ENCODE assay signal across 30 cellular contexts in genomic region chr3:80734483-80734882, GRCh38.
DNase-seq lines count a peak whose midpoint lies in the region; ATAC-seq, FAIRE-seq and TF ChIP-seq lines count a peak whose summit lies in the region.
"Had no signal": no experiment of that assay in that cellular context is flagged by ENCODE, and none has a peak within 500 bp of the region (broad histone marks: within the 10 kb centered on the region; RNA-seq: fewer than 3 reads in every experiment).

No MANE protein-coding gene starts in this region.

- no peaks in the 10 kb centered on the region for H3K27me3 Mint-ChIP-seq in mesothelial cell of epicardium (ENCODE audit: low read depth)
- H3K27me3 Mint-ChIP-seq: activated CD8-positive, alpha-beta memory T cell treated with anti-CD3 and anti-CD28 coated beads, Interleukin-2, amount 10 ng/mL, durations not matched to agents 7 days and 5 days; naive B cell had no signal

- in situ Hi-C loops in brain microvascular endothelial cell (cut with HindIII; ENCODE audit: low pct_ligation_motif_present, low sequenced_read_pairs), result no loop called here

- H3K27ac Mint-ChIP-seq in mesothelial cell of epicardium, result peak overlapping the region; percentile 78
- H3K27ac Mint-ChIP-seq: activated CD8-positive, alpha-beta memory T cell treated with anti-CD3 and anti-CD28 coated beads, Interleukin-2, amount 10 ng/mL, durations not matched to agents 7 days and 5 days; activated naive CD4-positive, alpha-beta T cell treated with anti-CD3 and anti-CD28 coated beads for 36 hours; naive B cell; stimulated activated effector memory CD8-positive, alpha-beta T cell treated with anti-CD3 and anti-CD28 coated beads, Interleukin-12 subunit alpha, Interleukin-12 subunit beta, amount 100 ng/mL, for 72 hours had no signal

- H3K4me1 ChIP-seq in small intestine (ENCODE audit: control insufficient read depth in 2 of 2, insufficient read depth in 1 of 2, low read depth in 1 of 2, low read length in 1 of 2), result peaks cover 0 to 4% of the 10 kb centered on the region in 2 donors
- no peaks in the 10 kb centered on the region for H3K4me1 ChIP-seq in MM.1S (ENCODE audit: low read length)
- H3K4me1 ChIP-seq: esophagus muscularis mucosa, uterus had no signal

- no peak overlapping the region for H3K9ac ChIP-seq in MM.1S (ENCODE audit: low read length)
- H3K9ac ChIP-seq: GM23248 had no signal

- H3K9me3 ChIP-seq in small intestine (ENCODE audit: control insufficient read depth, low read depth), result no peaks in the 10 kb centered on the region
- no peaks in the 10 kb centered on the region for H3K9me3 ChIP-seq in MM.1S (replicated peaks; ENCODE audit: insufficient read depth, low read length)
- H3K9me3 ChIP-seq: esophagus muscularis mucosa, ovary, uterus had no signal

- ATAC-seq in GM21528 (IDR thresholded peaks at IDR 0.05; ENCODE audit: low FRiP score, unreplicated experiment), result no peak
- no peak for ATAC-seq in HG03175 (IDR thresholded peaks at IDR 0.05; ENCODE audit: unreplicated experiment)
- ATAC-seq: activated CD8-positive, alpha-beta memory T cell treated with anti-CD3 and anti-CD28 coated beads, Interleukin-2, amount 10 ng/mL, durations not matched to agents 7 days and 5 days; stimulated activated effector memory CD8-positive, alpha-beta T cell treated with anti-CD3 and anti-CD28 coated beads, Interleukin-12 subunit alpha, Interleukin-12 subunit beta, amount 100 ng/mL, for 72 hours had no signal

- no peak overlapping the region for H3K4me3 ChIP-seq in brain microvascular endothelial cell (ENCODE audit: low read depth, low read length)
- no peak overlapping the region for H3K4me3 ChIP-seq in small intestine (ENCODE audit: low read depth in 1 of 2, low read length in 2 of 2)
- no peak overlapping the region for H3K4me3 ChIP-seq in MM.1S (ENCODE audit: low read length)
- H3K4me3 ChIP-seq: esophagus muscularis mucosa, GM23248, ovary, uterus had no signal

- H3K27ac ChIP-seq in brain microvascular endothelial cell (peak overlapping the region; percentile 15), small intestine (ENCODE audit: low read depth in 1 of 2, low read length in 1 of 2) (peak overlapping the region; percentile 33 to 38), MM.1S (ENCODE audit: low read length) (no peak overlapping the region)
- H3K27ac ChIP-seq: esophagus muscularis mucosa, GM23248, HL-60, ovary, uterus, WERI-Rb-1 had no signal

- FAIRE-seq in small intestine (lab: Jason Lieb, UNC), result no peak
- FAIRE-seq: bronchial epithelial cell had no signal

- no peaks in the 10 kb centered on the region for H3F3A ChIP-seq in MM.1S (ENCODE audit: insufficient read depth, low read length)

- H3K36me3 ChIP-seq in brain microvascular endothelial cell (replicated peaks) (no peaks in the 10 kb centered on the region), small intestine (ENCODE audit: control insufficient read depth in 2 of 2, insufficient read depth in 2 of 2, low read length in 2 of 2) (no peaks in the 10 kb centered on the region), MM.1S (replicated peaks; ENCODE audit: insufficient read depth, low read length) (no peaks in the 10 kb centered on the region)
- H3K36me3 ChIP-seq: esophagus muscularis mucosa, ovary, uterus, WERI-Rb-1 had no signal

- peaks cover 14% of the 10 kb centered on the region for H3K9me3 Mint-ChIP-seq in mesothelial cell of epicardium

- no peaks in the 10 kb centered on the region for H3K9me2 ChIP-seq in MM.1S (replicated peaks; ENCODE audit: insufficient read depth, low read length)

- 24 to 58% (median 50%) methylated on average over 1 of the region's 1 CpG for WGBS in small intestine, 3 donors

- H3K4me3 Mint-ChIP-seq in mesothelial cell of epicardium, result no peak overlapping the region
- H3K4me3 Mint-ChIP-seq: activated CD8-positive, alpha-beta memory T cell treated with anti-CD3 and anti-CD28 coated beads, Interleukin-2, amount 10 ng/mL, durations not matched to agents 7 days and 5 days; activated naive CD4-positive, alpha-beta T cell treated with anti-CD3 and anti-CD28 coated beads for 36 hours; naive B cell; stimulated activated effector memory CD8-positive, alpha-beta T cell treated with anti-CD3 and anti-CD28 coated beads, Interleukin-12 subunit alpha, Interleukin-12 subunit beta, amount 100 ng/mL, for 72 hours had no signal

- TF ChIP-seq CTCF in brain microvascular endothelial cell (IDR thresholded peaks at IDR 0.05; ENCODE audit: low read depth, low read length, missing control alignments), result no peak
- TF ChIP-seq CTCF in mesothelial cell of epicardium (IDR thresholded peaks at IDR 0.05; ENCODE audit: unreplicated experiment), result no peak
- no peak for TF ChIP-seq CTCF in MM.1S (IDR thresholded peaks at IDR 0.05; ENCODE audit: low read length)

- DNase-seq in MV-4-11 (lab: John Stamatoyannopoulos, UW) (peak; percentile 0), brain microvascular endothelial cell (no peak), mesothelial cell of epicardium (ENCODE audit: low spot score in 2 of 2, unreplicated experiment in 2 of 2) (no peak), small intestine (no peak), MM.1S (no peak), NOMO-1 treated with dmso at 0.1 percent for 144 hours (lab: John Stamatoyannopoulos, UW; ENCODE audit: unreplicated experiment) (no peak)
- DNase-seq: activated CD4-positive, alpha-beta T cell treated with anti-CD3 and anti-CD28 coated beads, Interleukin-2, amount 50 U/mL, for 1 hour; activated CD8-positive, alpha-beta memory T cell treated with anti-CD3 and anti-CD28 coated beads, Interleukin-2, amount 10 ng/mL, durations not matched to agents 7 days and 5 days; activated naive CD4-positive, alpha-beta T cell treated with anti-CD3 and anti-CD28 coated beads for 36 hours; activated T-cell treated with anti-CD3 and anti-CD28 coated beads, Interleukin-2, amount 50 U/mL, for 48 hours; DMS 273 treated with DMSO at 0.1 percent for 48 hours; effector memory CD4-positive, alpha-beta T cell; naive B cell; NCI-H1048; NCI-H1694; NCI-H446 treated with DMSO at 0.1 percent for 48 hours; NCI-H82; ovary; SHP77; stimulated activated CD4-positive, alpha-beta T cell treated with anti-CD3 and anti-CD28 coated beads, Interleukin-4, amount 100 ng/mL, for 1 hour; T-helper 9 cell; uterus; WERI-Rb-1 had no signal

- no peaks in the 10 kb centered on the region for H3K36me3 Mint-ChIP-seq in mesothelial cell of epicardium
- H3K36me3 Mint-ChIP-seq: activated CD8-positive, alpha-beta memory T cell treated with anti-CD3 and anti-CD28 coated beads, Interleukin-2, amount 10 ng/mL, durations not matched to agents 7 days and 5 days; naive B cell; stimulated activated effector memory CD8-positive, alpha-beta T cell treated with anti-CD3 and anti-CD28 coated beads, Interleukin-12 subunit alpha, Interleukin-12 subunit beta, amount 100 ng/mL, for 72 hours had no signal

- H4K20me1 ChIP-seq in MM.1S (ENCODE audit: insufficient read depth, low read length), result no peaks in the 10 kb centered on the region

- H3K4me2 ChIP-seq in MM.1S (ENCODE audit: low read depth, low read length), result no peak overlapping the region

- peaks cover 18% of the 10 kb centered on the region for H3K4me1 Mint-ChIP-seq in mesothelial cell of epicardium
- H3K4me1 Mint-ChIP-seq: activated CD8-positive, alpha-beta memory T cell treated with anti-CD3 and anti-CD28 coated beads, Interleukin-2, amount 10 ng/mL, durations not matched to agents 7 days and 5 days; naive B cell; stimulated activated effector memory CD8-positive, alpha-beta T cell treated with anti-CD3 and anti-CD28 coated beads, Interleukin-12 subunit alpha, Interleukin-12 subunit beta, amount 100 ng/mL, for 72 hours had no signal

- no peaks in the 10 kb centered on the region for H3K79me2 ChIP-seq in MM.1S (ENCODE audit: low read length)

- H3K27me3 ChIP-seq in brain microvascular endothelial cell (replicated peaks), result no peaks in the 10 kb centered on the region
- no peaks in the 10 kb centered on the region for H3K27me3 ChIP-seq in small intestine (ENCODE audit: control insufficient read depth in 2 of 2, insufficient read depth in 2 of 2, low read length in 2 of 2)
- no peaks in the 10 kb centered on the region for H3K27me3 ChIP-seq in MM.1S (replicated peaks; ENCODE audit: insufficient read depth, low read length)
- H3K27me3 ChIP-seq: esophagus muscularis mucosa, ovary, uterus had no signal

- H2AFZ ChIP-seq in MM.1S (ENCODE audit: low read length), result no peak overlapping the region
- H2AFZ ChIP-seq: GM23248 had no signal
